ENCODE assay signal across 8 cellular contexts in the genomic region with DNA sequence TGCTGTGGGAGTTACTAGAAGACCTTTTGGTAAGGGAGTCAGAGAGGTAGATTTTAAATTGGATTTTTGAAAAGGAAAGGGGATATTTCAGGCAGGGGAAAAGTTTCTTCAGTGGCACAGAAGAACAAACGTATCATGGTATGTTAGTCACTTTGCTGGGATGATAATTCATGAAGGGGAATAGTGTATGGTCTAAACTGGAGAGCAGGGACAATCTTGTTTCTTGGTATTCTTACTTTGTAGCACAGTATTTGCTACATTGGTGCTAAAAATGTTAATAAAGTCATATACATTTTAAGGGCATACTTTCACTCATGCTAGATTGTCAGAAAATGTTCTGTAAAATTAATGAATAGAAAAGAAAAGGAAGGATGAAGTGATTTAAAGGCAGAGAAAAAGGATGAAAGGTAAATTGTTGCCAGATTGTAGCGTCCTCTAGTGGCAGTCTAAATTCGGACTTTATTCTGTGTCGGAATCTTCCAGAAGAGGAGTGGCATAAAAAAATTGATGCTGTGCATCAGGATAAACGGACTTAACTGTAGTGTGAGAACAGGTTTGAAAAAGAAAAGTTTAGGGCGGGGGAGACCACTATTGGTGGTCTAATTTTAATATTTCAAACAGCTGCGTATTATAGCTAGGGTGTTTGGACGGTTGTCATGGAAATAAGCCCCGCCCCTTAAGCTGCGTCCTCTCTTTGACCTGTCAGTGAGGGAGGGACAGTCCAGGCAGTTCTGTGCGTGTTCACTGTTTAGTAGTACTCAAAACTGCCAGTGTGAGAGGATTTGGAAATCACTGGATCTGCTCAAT. TPM values are rescaled to one million over a fixed set of nuclear protein-coding genes. Genes with fewer than 3 reads are reported as not detected.
DNase-seq lines count a peak whose midpoint lies in the region; ATAC-seq and TF ChIP-seq lines count a peak whose summit lies in the region.

A gene with protein sequence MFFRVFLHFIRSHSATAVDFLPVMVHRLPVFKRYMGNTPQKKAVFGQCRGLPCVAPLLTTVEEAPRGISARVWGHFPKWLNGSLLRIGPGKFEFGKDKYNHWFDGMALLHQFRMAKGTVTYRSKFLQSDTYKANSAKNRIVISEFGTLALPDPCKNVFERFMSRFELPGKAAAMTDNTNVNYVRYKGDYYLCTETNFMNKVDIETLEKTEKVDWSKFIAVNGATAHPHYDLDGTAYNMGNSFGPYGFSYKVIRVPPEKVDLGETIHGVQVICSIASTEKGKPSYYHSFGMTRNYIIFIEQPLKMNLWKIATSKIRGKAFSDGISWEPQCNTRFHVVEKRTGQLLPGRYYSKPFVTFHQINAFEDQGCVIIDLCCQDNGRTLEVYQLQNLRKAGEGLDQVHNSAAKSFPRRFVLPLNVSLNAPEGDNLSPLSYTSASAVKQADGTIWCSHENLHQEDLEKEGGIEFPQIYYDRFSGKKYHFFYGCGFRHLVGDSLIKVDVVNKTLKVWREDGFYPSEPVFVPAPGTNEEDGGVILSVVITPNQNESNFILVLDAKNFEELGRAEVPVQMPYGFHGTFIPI (plus strand): TSS at position 724 of the 807 bp plus-strand sequence. CDS start 90 bp downstream, outside the sequence.

- DNase-seq in NCI-H1092 (lab: John Stamatoyannopoulos, UW) = peak; percentile 24
- peak; percentile 33 for DNase-seq in UCSD-AML1 (lab: John Stamatoyannopoulos, UW; ENCODE audit: unreplicated experiment)
- peak; percentile 75 for DNase-seq in dermis blood vessel endothelial cell
- DNase-seq in left colon = peak; percentile 84
- DNase-seq in stimulated activated CD4-positive, alpha-beta T cell treated with anti-CD3 and anti-CD28 coated beads, Interleukin-1b, Interleukin-23, amount 100 ng/mL, for 4 hours (ENCODE audit: low read depth in 2 of 2) = peak; percentile 9 to 15

- peak; percentile 90 for TF ChIP-seq CTCF in C4-2B (conservative IDR thresholded peaks at IDR 0.05)

- ATAC-seq in GM21390 (IDR thresholded peaks at IDR 0.05; ENCODE audit: unreplicated experiment) (peak; percentile 52), left colon (peak; percentile 95), GM21528 (IDR thresholded peaks at IDR 0.05; ENCODE audit: low FRiP score, unreplicated experiment) (no peak)

- no peak within 1 kb of the TSS for H3K27ac ChIP-seq in C4-2B

- intact Hi-C loops in left colon (cut with DNase I, micrococcal nuclease) = loop anchor here in 1 of 2 donors (5.0 kb wide), 1 partner anchor 63 kb away; no protein-coding TSS in a partner anchor

RNA-seq across cellular contexts. Expression of the gene that starts here (rescaled TPM):
- total RNA-seq in dermis blood vessel endothelial cell = 0.68 and 1.3 TPM in 2 replicates
- total RNA-seq in left colon = 1 to 10 TPM; 3.4 to 4.3 TPM

Comparison
In these comparisons a context has a peak if more than half of its experiments do, and no peak if none do; other contexts are left out.
1. DNase-seq: peak in every context shown above with its lines; median percentile 84 in left colon; 75 in dermis blood vessel endothelial cell; 33 in UCSD-AML1; 24 in NCI-H1092; 12 in stimulated activated CD4-positive, alpha-beta T cell treated with anti-CD3 and anti-CD28 coated beads, Interleukin-1b, Interleukin-23, amount 100 ng/mL, for 4 hours.